ENCODE assay signal across 8 cellular contexts in genomic region chr3:53846134-53846850, GRCh38. TPM values are rescaled to one million over a fixed set of nuclear protein-coding genes. Genes with fewer than 3 reads are reported as not detected.
A peak's percentile ranks its signal among the peaks of the same experiment; 100 is the strongest.
DNase-seq lines count a peak whose midpoint lies in the region; ATAC-seq and TF ChIP-seq lines count a peak whose summit lies in the region.

TSS of gene CHDH (minus strand) at chr3:53846419. CDS start at chr3:53824008, 22,411 bp downstream.
TSS of gene IL17RB (plus strand) at chr3:53846568. CDS start at chr3:53846589, 21 bp downstream.

- peak within 1 kb of the TSS; percentile 56 for H3K4me3 ChIP-seq in fibroblast of villous mesenchyme (ENCODE audit: low read depth, low read length)

- intact Hi-C loops in activated CD4-positive, alpha-beta memory T cell treated with anti-CD3 and anti-CD28 coated beads for 36 hours (cut with micrococcal nuclease): no loop called here

- no peak for TF ChIP-seq CTCF in fibroblast of villous mesenchyme (IDR thresholded peaks at IDR 0.05; ENCODE audit: insufficient read depth, low read depth, low read length)
- TF ChIP-seq CTCF in nephron (IDR thresholded peaks at IDR 0.05; ENCODE audit: unreplicated experiment in 3 of 3): no peak

- H3K4me1 Mint-ChIP-seq in activated CD4-positive, alpha-beta memory T cell treated with anti-CD3 and anti-CD28 coated beads for 36 hours (ENCODE audit: low read depth): peaks cover 2% of the 10 kb centered on the region
- peaks cover 8% of the 10 kb centered on the region for H3K4me1 Mint-ChIP-seq in nephron

- H3K27ac Mint-ChIP-seq in activated CD4-positive, alpha-beta memory T cell treated with anti-CD3 and anti-CD28 coated beads for 36 hours: no peak within 1 kb of the TSS
- peak within 1 kb of the TSS in 2 of 3 experiments; percentile 42 to 64 for H3K27ac Mint-ChIP-seq in nephron

- POLR2A ChIA-PET in activated CD4-positive, alpha-beta memory T cell treated with anti-CD3 and anti-CD28 coated beads for 36 hours (lab: Charles Lee): no interaction called here

- H3K4me3 Mint-ChIP-seq in activated CD4-positive, alpha-beta memory T cell treated with anti-CD3 and anti-CD28 coated beads for 36 hours: peak within 1 kb of the TSS; percentile 51
- peak within 1 kb of the TSS; percentile 79 to 85 (median 83) for H3K4me3 Mint-ChIP-seq in nephron

- ATAC-seq in GM19372 (IDR thresholded peaks at IDR 0.05; ENCODE audit: low read depth, unreplicated experiment): peak; percentile 58

- CTCF ChIA-PET in activated CD4-positive, alpha-beta memory T cell treated with anti-CD3 and anti-CD28 coated beads for 36 hours (lab: Charles Lee): no interaction called here

- H3K36me3 Mint-ChIP-seq in activated CD4-positive, alpha-beta memory T cell treated with anti-CD3 and anti-CD28 coated beads for 36 hours: no peaks in the 10 kb centered on the region
- H3K36me3 Mint-ChIP-seq in nephron (ENCODE audit: low read depth): no peaks in the 10 kb centered on the region

- no peaks in the 10 kb centered on the region for H3K9me3 Mint-ChIP-seq in activated CD4-positive, alpha-beta memory T cell treated with anti-CD3 and anti-CD28 coated beads for 36 hours
- no peaks in the 10 kb centered on the region for H3K9me3 Mint-ChIP-seq in nephron

- peak; percentile 74 for DNase-seq in DMS53 (lab: John Stamatoyannopoulos, UW)
- DNase-seq in HT-29 (ENCODE audit: low spot score): peak; percentile 65
- DNase-seq in activated CD4-positive, alpha-beta memory T cell treated with anti-CD3 and anti-CD28 coated beads for 36 hours: peak; percentile 31
- DNase-seq in fibroblast of villous mesenchyme (ENCODE audit: low read depth): no peak
- DNase-seq in OCI-M1 (lab: John Stamatoyannopoulos, UW): no peak
- no peak for DNase-seq in A172 (ENCODE audit: low spot score)

- peaks cover 40% of the 10 kb centered on the region for H3K27me3 Mint-ChIP-seq in activated CD4-positive, alpha-beta memory T cell treated with anti-CD3 and anti-CD28 coated beads for 36 hours
- peaks cover 52% of the 10 kb centered on the region for H3K27me3 Mint-ChIP-seq in nephron (ENCODE audit: low read depth)

RNA-seq across cellular contexts. Expression of gene CHDH, which starts in this region (rescaled TPM):
- 27.6 and 54.6 TPM in 2 replicates for total RNA-seq in HT-29 (2014; rRNA removed; shearing (Covaris generic))
- total RNA-seq in activated CD4-positive, alpha-beta memory T cell treated with anti-CD3 and anti-CD28 coated beads for 36 hours: under 1 TPM; 0.41 to 0.59 TPM
- total RNA-seq in fibroblast of villous mesenchyme: under 0.01 and 0.32 TPM in 2 replicates
- total RNA-seq in A172 (2014; rRNA removed; shearing (Covaris generic)): 0.55 and 0.67 TPM in 2 replicates

RNA-seq across cellular contexts. Expression of gene IL17RB, which starts in this region (rescaled TPM):
- total RNA-seq in HT-29 (2014; rRNA removed; shearing (Covaris generic)): 14.9 and 17.0 TPM in 2 replicates
- 1 to 10 TPM in 1 of 2 experiments, under 1 TPM in 1; 0.92 to 1.1 TPM for total RNA-seq in activated CD4-positive, alpha-beta memory T cell treated with anti-CD3 and anti-CD28 coated beads for 36 hours
- total RNA-seq in fibroblast of villous mesenchyme: 0.32 and 0.43 TPM in 2 replicates
- total RNA-seq in A172 (2014; rRNA removed; shearing (Covaris generic)): not detected in 2 replicates

Comparison
In these comparisons a context has a peak if more than half of its experiments do, and no peak if none do; other contexts are left out.
1. RNA of gene CHDH (total RNA-seq): 27.6 to 54.6 TPM in HT-29; 0.55 to 0.67 TPM in A172, 0.41 to 0.59 TPM in activated CD4-positive, alpha-beta memory T cell treated with anti-CD3 and anti-CD28 coated beads for 36 hours and under 0.01 to 0.32 TPM in fibroblast of villous mesenchyme; every median in the first group is over 10 times any median in the second.
2. DNase-seq: peak in DMS53 (single experiment), HT-29 (single experiment) and activated CD4-positive, alpha-beta memory T cell treated with anti-CD3 and anti-CD28 coated beads for 36 hours (single experiment); none in fibroblast of villous mesenchyme (single experiment), OCI-M1 (single experiment) and A172 (single experiment).